ENCODE assay signal across 11 cellular contexts in the genomic region with DNA sequence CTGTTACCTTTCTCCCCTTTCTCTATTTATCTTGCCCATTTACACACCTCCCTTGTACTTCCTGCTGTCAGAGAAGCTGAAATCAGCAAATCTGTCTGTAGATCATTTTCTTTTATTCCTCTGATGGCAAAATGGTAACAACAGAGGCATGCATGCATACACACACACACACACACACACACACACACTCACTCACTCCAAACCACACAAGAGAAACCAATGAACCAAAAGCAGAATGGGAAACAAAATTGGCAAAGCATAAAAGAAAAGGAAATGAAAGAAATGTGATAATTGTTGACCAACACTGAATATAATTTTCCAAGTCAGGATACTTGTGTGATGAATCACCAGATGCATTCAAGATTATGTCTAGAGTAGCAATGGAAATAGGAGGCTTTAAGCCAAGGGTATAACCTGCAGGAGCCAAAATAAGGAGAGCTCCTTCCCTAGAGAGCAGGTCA.
DNase-seq lines count a peak whose midpoint lies in the region; FAIRE-seq and TF ChIP-seq lines count a peak whose summit lies in the region.
"Had no signal": no experiment of that assay in that cellular context is flagged by ENCODE, and none has a peak within 500 bp of the region (broad histone marks: within the 10 kb centered on the region; RNA-seq: fewer than 3 reads in every experiment).

No MANE protein-coding gene starts in this region.

- intact Hi-C loops in activated T-helper 1 cell treated with anti-CD3 and anti-CD28 coated beads, Interleukin-12 subunit alpha, Interleukin-12 subunit beta, Interleukin-2, Interleukin-4 antibody, amounts not matched to agents 30 ng/mL and 10 ng/mL and 1 ng/mL, durations not matched to agents 14 hours and 24 hours and 36 hours (cut with micrococcal nuclease), result no loop called here

- H3K4me3 Mint-ChIP-seq in progenitor cell of endocrine pancreas (ENCODE audit: low read depth), result no peak overlapping the region
- H3K4me3 Mint-ChIP-seq in activated T-helper 1 cell treated with anti-CD3 and anti-CD28 coated beads, Interleukin-12 subunit alpha, Interleukin-12 subunit beta, Interleukin-2, Interleukin-4 antibody, amounts not matched to agents 30 ng/mL and 10 ng/mL and 1 ng/mL, durations not matched to agents 14 hours and 24 hours and 36 hours, result no peak overlapping the region
- H3K4me3 Mint-ChIP-seq: activated T-cell treated with anti-CD3 and anti-CD28 coated beads, Interleukin-2, amount 50 U/mL, for 72 hours; memory B cell had no signal

- no peaks in the 10 kb centered on the region for H3K27me3 Mint-ChIP-seq in progenitor cell of endocrine pancreas
- no peaks in the 10 kb centered on the region for H3K27me3 Mint-ChIP-seq in activated T-helper 1 cell treated with anti-CD3 and anti-CD28 coated beads, Interleukin-12 subunit alpha, Interleukin-12 subunit beta, Interleukin-2, Interleukin-4 antibody, amounts not matched to agents 30 ng/mL and 10 ng/mL and 1 ng/mL, durations not matched to agents 14 hours and 24 hours and 36 hours (ENCODE audit: insufficient read depth)
- H3K27me3 Mint-ChIP-seq: memory B cell had no signal

- peak overlapping the region; percentile 62 for H3K27ac Mint-ChIP-seq in progenitor cell of endocrine pancreas
- no peak overlapping the region for H3K27ac Mint-ChIP-seq in activated T-helper 1 cell treated with anti-CD3 and anti-CD28 coated beads, Interleukin-12 subunit alpha, Interleukin-12 subunit beta, Interleukin-2, Interleukin-4 antibody, amounts not matched to agents 30 ng/mL and 10 ng/mL and 1 ng/mL, durations not matched to agents 14 hours and 24 hours and 36 hours
- H3K27ac Mint-ChIP-seq: activated T-cell treated with anti-CD3 and anti-CD28 coated beads, Interleukin-2, amount 50 U/mL, for 72 hours; memory B cell had no signal

- peak; percentile 69 for FAIRE-seq in endometrium (lab: Jason Lieb, UNC)

- peaks cover 2% of the 10 kb centered on the region for H3K36me3 Mint-ChIP-seq in progenitor cell of endocrine pancreas (ENCODE audit: insufficient read depth)
- no peaks in the 10 kb centered on the region for H3K36me3 Mint-ChIP-seq in activated T-helper 1 cell treated with anti-CD3 and anti-CD28 coated beads, Interleukin-12 subunit alpha, Interleukin-12 subunit beta, Interleukin-2, Interleukin-4 antibody, amounts not matched to agents 30 ng/mL and 10 ng/mL and 1 ng/mL, durations not matched to agents 14 hours and 24 hours and 36 hours (ENCODE audit: low read depth)
- H3K36me3 Mint-ChIP-seq: memory B cell had no signal

- H3K9me3 Mint-ChIP-seq in progenitor cell of endocrine pancreas (ENCODE audit: low read depth), result peaks cover 3% of the 10 kb centered on the region
- H3K9me3 Mint-ChIP-seq in activated T-helper 1 cell treated with anti-CD3 and anti-CD28 coated beads, Interleukin-12 subunit alpha, Interleukin-12 subunit beta, Interleukin-2, Interleukin-4 antibody, amounts not matched to agents 30 ng/mL and 10 ng/mL and 1 ng/mL, durations not matched to agents 14 hours and 24 hours and 36 hours, result peaks cover 5% of the 10 kb centered on the region

- H3K4me1 Mint-ChIP-seq in progenitor cell of endocrine pancreas (ENCODE audit: low read depth), result peaks cover 12% of the 10 kb centered on the region
- H3K4me1 Mint-ChIP-seq in activated T-helper 1 cell treated with anti-CD3 and anti-CD28 coated beads, Interleukin-12 subunit alpha, Interleukin-12 subunit beta, Interleukin-2, Interleukin-4 antibody, amounts not matched to agents 30 ng/mL and 10 ng/mL and 1 ng/mL, durations not matched to agents 14 hours and 24 hours and 36 hours (ENCODE audit: low read depth), result no peaks in the 10 kb centered on the region
- H3K4me1 Mint-ChIP-seq: memory B cell had no signal

- DNase-seq in ELR (ENCODE audit: low read depth) (peak; percentile 71), NCI-H2196 treated with DMSO at 0.1 percent for 48 hours (lab: John Stamatoyannopoulos, UW; ENCODE audit: unreplicated experiment) (peak; percentile 83), progenitor cell of endocrine pancreas (ENCODE audit: low spot score, unreplicated experiment) (no peak), GM19238 (ENCODE audit: insufficient read length, low spot score) (no peak), medulla oblongata (ENCODE audit: extremely low spot score) (no peak), occipital lobe (lab: John Stamatoyannopoulos, UW) (no peak)
- DNase-seq in activated T-helper 1 cell treated with anti-CD3 and anti-CD28 coated beads, Interleukin-12 subunit alpha, Interleukin-12 subunit beta, Interleukin-2, Interleukin-4 antibody, amounts not matched to agents 30 ng/mL and 10 ng/mL and 1 ng/mL, durations not matched to agents 14 hours and 24 hours and 36 hours (ENCODE audit: low spot score), result no peak
- DNase-seq: activated T-cell treated with anti-CD3 and anti-CD28 coated beads, Interleukin-2, amount 50 U/mL, for 72 hours; NCI-H1930 had no signal

- TF ChIP-seq CTCF in progenitor cell of endocrine pancreas (IDR thresholded peaks at IDR 0.05; ENCODE audit: unreplicated experiment), result no peak

Comparison
In these comparisons a context has a peak if more than half of its experiments do, and no peak if none do; other contexts are left out.
1. DNase-seq: peak in ELR (single experiment) and NCI-H2196 treated with DMSO at 0.1 percent for 48 hours (single experiment); none in progenitor cell of endocrine pancreas (single experiment), GM19238 (single experiment), activated T-helper 1 cell treated with anti-CD3 and anti-CD28 coated beads, Interleukin-12 subunit alpha, Interleukin-12 subunit beta, Interleukin-2, Interleukin-4 antibody, amounts not matched to agents 30 ng/mL and 10 ng/mL and 1 ng/mL, durations not matched to agents 14 hours and 24 hours and 36 hours (single experiment), medulla oblongata (single experiment) and occipital lobe (single experiment).